Comparison of ENCODE assay signal across 20 cellular contexts in genomic region chr14:74438351-74438915, GRCh38. TPM values are rescaled to one million over a fixed set of nuclear protein-coding genes. Genes with fewer than 3 reads are reported as not detected.
"Had no signal": no experiment of that assay in that cellular context is flagged by ENCODE, and none has a peak within 500 bp of the region (broad histone marks: within the 10 kb centered on the region; RNA-seq: fewer than 3 reads in every experiment).

No MANE protein-coding gene starts in this region.

- H3K4me1 Mint-ChIP-seq: activated naive CD8-positive, alpha-beta T cell treated with anti-CD3 and anti-CD28 coated beads, Interleukin-2, amount 10 ng/mL, durations not matched to agents 7 days and 5 days; naive thymus-derived CD8-positive, alpha-beta T cell; stimulated activated effector memory CD8-positive, alpha-beta T cell treated with anti-CD3 and anti-CD28 coated beads, Interleukin-12 subunit alpha, Interleukin-12 subunit beta, amount 100 ng/mL, for 72 hours had no signal

- H3K4me3 Mint-ChIP-seq: activated naive CD8-positive, alpha-beta T cell treated with anti-CD3 and anti-CD28 coated beads, Interleukin-2, amount 10 ng/mL, durations not matched to agents 7 days and 5 days; effector memory CD8-positive, alpha-beta T cell; naive thymus-derived CD8-positive, alpha-beta T cell; stimulated activated effector memory CD8-positive, alpha-beta T cell treated with anti-CD3 and anti-CD28 coated beads, Interleukin-12 subunit alpha, Interleukin-12 subunit beta, amount 100 ng/mL, for 72 hours; T-helper 2 cell treated with Interferon-gamma antibody and Interleukin-4, amounts not matched to agents 5 μg/mL and 100 μg/mL, for 36 hours had no signal

- ATAC-seq: effector memory CD8-positive, alpha-beta T cell; left cardiac atrium; mucosa of descending colon; naive thymus-derived CD8-positive, alpha-beta T cell; stimulated activated effector memory CD8-positive, alpha-beta T cell treated with anti-CD3 and anti-CD28 coated beads, Interleukin-12 subunit alpha, Interleukin-12 subunit beta, amount 100 ng/mL, for 72 hours had no signal

- H3K4me3 ChIP-seq: breast epithelium, colonic mucosa, mucosa of descending colon, right atrium auricular region, tibial artery, vagina had no signal

- H3K27me3 ChIP-seq: breast epithelium, colonic mucosa, right atrium auricular region, vagina had no signal

- H3K36me3 ChIP-seq: breast epithelium, colonic mucosa, right atrium auricular region, tibial artery, vagina had no signal

- H3K9me3 ChIP-seq: breast epithelium, colonic mucosa, mucosa of descending colon, right atrium auricular region, tibial artery, vagina had no signal

- H3K27ac ChIP-seq: breast epithelium, colonic mucosa, right atrium auricular region, tibial artery, vagina had no signal

- H3K27ac Mint-ChIP-seq: activated naive CD8-positive, alpha-beta T cell treated with anti-CD3 and anti-CD28 coated beads, Interleukin-2, amount 10 ng/mL, durations not matched to agents 7 days and 5 days; effector memory CD8-positive, alpha-beta T cell; naive thymus-derived CD8-positive, alpha-beta T cell; stimulated activated effector memory CD8-positive, alpha-beta T cell treated with anti-CD3 and anti-CD28 coated beads, Interleukin-12 subunit alpha, Interleukin-12 subunit beta, amount 100 ng/mL, for 72 hours; T-helper 2 cell treated with Interferon-gamma antibody and Interleukin-4, amounts not matched to agents 5 μg/mL and 100 μg/mL, for 36 hours had no signal

- H3K4me1 ChIP-seq: breast epithelium, colonic mucosa, right atrium auricular region, tibial artery, vagina had no signal

- H3K9me3 Mint-ChIP-seq: activated naive CD8-positive, alpha-beta T cell treated with anti-CD3 and anti-CD28 coated beads, Interleukin-2, amount 10 ng/mL, durations not matched to agents 7 days and 5 days; effector memory CD8-positive, alpha-beta T cell; naive thymus-derived CD8-positive, alpha-beta T cell; stimulated activated effector memory CD8-positive, alpha-beta T cell treated with anti-CD3 and anti-CD28 coated beads, Interleukin-12 subunit alpha, Interleukin-12 subunit beta, amount 100 ng/mL, for 72 hours; T-helper 2 cell treated with Interferon-gamma antibody and Interleukin-4, amounts not matched to agents 5 μg/mL and 100 μg/mL, for 36 hours had no signal

- H3K36me3 Mint-ChIP-seq: activated naive CD8-positive, alpha-beta T cell treated with anti-CD3 and anti-CD28 coated beads, Interleukin-2, amount 10 ng/mL, durations not matched to agents 7 days and 5 days; stimulated activated effector memory CD8-positive, alpha-beta T cell treated with anti-CD3 and anti-CD28 coated beads, Interleukin-12 subunit alpha, Interleukin-12 subunit beta, amount 100 ng/mL, for 72 hours had no signal

- DNase-seq: activated CD4-positive, alpha-beta T cell treated with anti-CD3 and anti-CD28 coated beads for 1 hour; activated CD4-positive, alpha-beta T cell treated with anti-CD3 and anti-CD28 coated beads, Interleukin-2, amount 50 U/mL, for 48 hours; activated naive CD8-positive, alpha-beta T cell treated with anti-CD3 and anti-CD28 coated beads, Interleukin-2, amount 10 ng/mL, durations not matched to agents 7 days and 5 days; activated T-cell treated with anti-CD3 and anti-CD28 coated beads, Interleukin-2, amount 50 U/mL, for 48 hours; aorta; colonic mucosa; effector memory CD8-positive, alpha-beta T cell; hippocampal formation; left cardiac atrium; mammary epithelial cell; mucosa of descending colon; naive thymus-derived CD8-positive, alpha-beta T cell; posterior cingulate gyrus; tibial artery had no signal

RNA-seq across cellular contexts. Expression of gene SYNDIG1L, which starts 12.4 kb away (rescaled TPM):
- total RNA-seq: activated naive CD8-positive, alpha-beta T cell treated with anti-CD3 and anti-CD28 coated beads, Interleukin-2, amount 10 ng/mL, durations not matched to agents 7 days and 5 days; epithelial cell of proximal tubule; mammary epithelial cell; vagina had no signal
- polyA plus RNA-seq: mammary epithelial cell had no signal
